In genomic region chr16:88331989-88332920, GRCh38 we compare ENCODE assay signal across 1 cellular context.
TF ChIP-seq lines count a peak whose summit lies in the region.

No MANE protein-coding gene starts in this region.

TF ChIP-seq in A549, 52 proteins besides CTCF, POLR2A, EP300 and RAD21 (continued from another document):
- TF ChIP-seq PBX3 (IDR thresholded peaks at IDR 0.05) (peak; percentile 84; the same call in 1 of the 2 replicates), ESRRA (IDR thresholded peaks at IDR 0.05; ENCODE audit: borderline replicate concordance, low read length) (no peak), JUNB (IDR thresholded peaks at IDR 0.05) (peak; percentile 98), HOXB5 (CRISPR knock-in tag; IDR thresholded peaks at IDR 0.05) (peak; percentile 86), POLR2AphosphoS2 (conservative IDR thresholded peaks at IDR 0.05; ENCODE audit: low read length) (no peak), CHD2 (IDR thresholded peaks at IDR 0.05; ENCODE audit: low read length, partially characterized antibody) (peak; percentile 63), USF2 (IDR thresholded peaks at IDR 0.05) (no peak), RFX5 (IDR thresholded peaks at IDR 0.05) (no peak), MYC (IDR thresholded peaks at IDR 0.05; ENCODE audit: borderline replicate concordance, low read length) (peak; percentile 76; the same call in 1 of the 2 replicates), FOXS1 (CRISPR knock-in tag; IDR thresholded peaks at IDR 0.05) (peak; percentile 79; the same call in 1 of the 2 replicates), ATOH8 (CRISPR knock-in tag; IDR thresholded peaks at IDR 0.05; ENCODE audit: low read depth) (peak; percentile 93), NR3C1 (IDR thresholded peaks at IDR 0.05) (no peak), HES2 (IDR thresholded peaks at IDR 0.05) (no peak; the same call in none of the 2 replicates), RARB (CRISPR knock-in tag; IDR thresholded peaks at IDR 0.05) (peak; percentile 90), ZFP36 (IDR thresholded peaks at IDR 0.05; ENCODE audit: borderline replicate concordance, partially characterized antibody) (no peak), FOSB (CRISPR knock-in tag; IDR thresholded peaks at IDR 0.05) (no peak; the same call in none of the 2 replicates), CBX8 (IDR thresholded peaks at IDR 0.05) (no peak), CHD4 (IDR thresholded peaks at IDR 0.05; ENCODE audit: borderline replicate concordance) (no peak), BHLHE40 (IDR thresholded peaks at IDR 0.05; ENCODE audit: low read depth, low read length) (no peak), CEBPB (IDR thresholded peaks at IDR 0.05) (peak; percentile 78 to 91), ZNF302 (CRISPR knock-in tag; IDR thresholded peaks at IDR 0.05) (peak; percentile 75; the same call in 1 of the 2 replicates), NPAS2 (CRISPR knock-in tag; IDR thresholded peaks at IDR 0.05; ENCODE audit: borderline replicate concordance) (peak; percentile 46; the same call in 1 of the 2 replicates), HDAC2 (IDR thresholded peaks at IDR 0.05) (no peak), EHMT2 (IDR thresholded peaks at IDR 0.05; ENCODE audit: low read depth) (no peak), MAFK (IDR thresholded peaks at IDR 0.05; ENCODE audit: partially characterized antibody) (peak; percentile 85), ZSCAN20 (CRISPR knock-in tag; IDR thresholded peaks at IDR 0.05) (peak; percentile 11), RNF2 (IDR thresholded peaks at IDR 0.05; ENCODE audit: borderline replicate concordance, low read depth) (no peak), MAZ (IDR thresholded peaks at IDR 0.05; ENCODE audit: borderline replicate concordance, low read depth, low read length) (0 out of 2 replicates have a peak, but pooled peaks have one; percentile 28), HMGXB4 (CRISPR knock-in tag; IDR thresholded peaks at IDR 0.05; ENCODE audit: borderline replicate concordance) (no peak), TP53 (CRISPR knock-in tag; IDR thresholded peaks at IDR 0.05) (no peak; the same call in none of the 2 replicates)
- TF ChIP-seq, protein P1, sequence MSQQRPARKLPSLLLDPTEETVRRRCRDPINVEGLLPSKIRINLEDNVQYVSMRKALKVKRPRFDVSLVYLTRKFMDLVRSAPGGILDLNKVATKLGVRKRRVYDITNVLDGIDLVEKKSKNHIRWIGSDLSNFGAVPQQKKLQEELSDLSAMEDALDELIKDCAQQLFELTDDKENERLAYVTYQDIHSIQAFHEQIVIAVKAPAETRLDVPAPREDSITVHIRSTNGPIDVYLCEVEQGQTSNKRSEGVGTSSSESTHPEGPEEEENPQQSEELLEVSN (IDR thresholded peaks at IDR 0.05; ENCODE audit: borderline replicate concordance, low read depth): peak; percentile 83
- TF ChIP-seq, protein P2, sequence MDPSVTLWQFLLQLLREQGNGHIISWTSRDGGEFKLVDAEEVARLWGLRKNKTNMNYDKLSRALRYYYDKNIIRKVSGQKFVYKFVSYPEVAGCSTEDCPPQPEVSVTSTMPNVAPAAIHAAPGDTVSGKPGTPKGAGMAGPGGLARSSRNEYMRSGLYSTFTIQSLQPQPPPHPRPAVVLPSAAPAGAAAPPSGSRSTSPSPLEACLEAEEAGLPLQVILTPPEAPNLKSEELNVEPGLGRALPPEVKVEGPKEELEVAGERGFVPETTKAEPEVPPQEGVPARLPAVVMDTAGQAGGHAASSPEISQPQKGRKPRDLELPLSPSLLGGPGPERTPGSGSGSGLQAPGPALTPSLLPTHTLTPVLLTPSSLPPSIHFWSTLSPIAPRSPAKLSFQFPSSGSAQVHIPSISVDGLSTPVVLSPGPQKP (IDR thresholded peaks at IDR 0.05; ENCODE audit: low read depth, low read length): no peak
